In the genomic region with DNA sequence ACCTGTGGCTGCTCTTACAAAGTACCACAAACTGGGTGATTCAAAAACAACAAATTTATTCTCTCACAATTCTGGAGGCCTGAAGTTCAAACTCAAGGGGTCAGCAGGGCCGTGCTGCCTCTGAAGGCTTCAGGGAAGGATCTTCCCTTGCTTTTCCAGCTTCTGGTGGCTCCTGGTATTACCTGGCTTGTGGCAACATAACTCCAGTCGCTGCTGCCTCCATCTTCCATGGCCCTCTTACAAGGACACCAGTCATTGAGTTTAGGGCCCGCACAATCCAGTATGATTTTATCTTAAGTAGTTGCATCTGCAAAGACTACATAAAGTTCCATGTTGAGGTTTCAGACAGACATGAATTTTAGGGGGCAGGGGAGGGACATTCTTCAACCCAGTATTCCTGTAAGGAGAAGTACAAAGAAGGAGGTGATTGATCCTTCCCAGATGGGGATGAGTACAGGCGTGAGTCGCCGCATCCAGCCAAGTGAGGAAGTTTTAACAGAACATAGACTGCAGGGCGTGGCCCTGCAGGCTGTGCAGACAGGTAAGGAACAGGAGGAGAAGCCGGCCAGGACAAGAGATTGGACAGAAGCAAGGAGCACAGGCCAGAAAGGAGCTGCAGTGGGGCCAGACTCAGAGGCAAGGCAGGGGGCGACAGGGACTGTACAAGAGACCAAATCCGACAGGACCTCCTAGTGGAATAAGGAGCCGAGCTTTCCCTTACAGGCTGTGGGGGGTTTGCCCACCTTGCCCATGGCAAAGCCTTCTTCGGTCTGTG, we compare ENCODE assay signal across 15 cellular contexts. TPM values are rescaled to one million over a fixed set of nuclear protein-coding genes. Genes with fewer than 3 reads are reported as not detected.
DNase-seq lines count a peak whose midpoint lies in the region; ATAC-seq, FAIRE-seq and TF ChIP-seq lines count a peak whose summit lies in the region.
"Had no signal": no experiment of that assay in that cellular context is flagged by ENCODE, and none has a peak within 500 bp of the region (broad histone marks: within the 10 kb centered on the region; RNA-seq: fewer than 3 reads in every experiment).

No MANE protein-coding gene starts in this region.

- H3K9me3 ChIP-seq in RWPE2 (ENCODE audit: severe bottlenecking) (no peaks in the 10 kb centered on the region), small intestine (ENCODE audit: control insufficient read depth, low read depth) (no peaks in the 10 kb centered on the region), osteoblast (ENCODE audit: low read depth, low read length) (no peaks in the 10 kb centered on the region)

- H3K27me3 ChIP-seq in RWPE2 (ENCODE audit: insufficient read depth, poor library complexity, severe bottlenecking) (no peaks in the 10 kb centered on the region), foreskin keratinocyte (no peaks in the 10 kb centered on the region), small intestine (ENCODE audit: control insufficient read depth in 2 of 2, insufficient read depth in 2 of 2, low read length in 2 of 2) (no peaks in the 10 kb centered on the region), osteoblast (ENCODE audit: insufficient read depth, low read length) (no peaks in the 10 kb centered on the region)

- TF ChIP-seq CTCF in HFFc6 (IDR thresholded peaks at IDR 0.05) = 0 out of 2 replicates have a peak, but pooled peaks have one; percentile 4
- TF ChIP-seq CTCF in RWPE2 (IDR thresholded peaks at IDR 0.05; ENCODE audit: poor library complexity, severe bottlenecking) = no peak
- TF ChIP-seq CTCF in foreskin keratinocyte (conservative IDR thresholded peaks at IDR 0.05) = no peak
- TF ChIP-seq CTCF in progenitor cell of endocrine pancreas (IDR thresholded peaks at IDR 0.05; ENCODE audit: unreplicated experiment) = no peak
- TF ChIP-seq CTCF in osteoblast (IDR thresholded peaks at IDR 0.05; ENCODE audit: extremely low read depth, low read depth, low read length) = no peak

- no peak overlapping the region for H2AFZ ChIP-seq in osteoblast (ENCODE audit: low read length)

- H3K36me3 ChIP-seq in RWPE2 (ENCODE audit: low read depth) = no peaks in the 10 kb centered on the region
- no peaks in the 10 kb centered on the region for H3K36me3 ChIP-seq in small intestine (ENCODE audit: control insufficient read depth in 2 of 2, insufficient read depth in 2 of 2, low read length in 2 of 2)
- no peaks in the 10 kb centered on the region for H3K36me3 ChIP-seq in osteoblast (ENCODE audit: insufficient read depth, low read length)

- H3K36me3 Mint-ChIP-seq in HFFc6 (ENCODE audit: low read depth) (peaks cover under 1% of the 10 kb centered on the region; the same call in 1 of the 2 replicates), progenitor cell of endocrine pancreas (ENCODE audit: insufficient read depth) (no peaks in the 10 kb centered on the region)

- no peak for DNase-seq in HFFc6
- DNase-seq in RWPE2 (ENCODE audit: low spot score) = no peak
- DNase-seq in foreskin keratinocyte = no peak
- DNase-seq in small intestine = peak; percentile 13
- no peak for DNase-seq in progenitor cell of endocrine pancreas (ENCODE audit: low spot score, unreplicated experiment)
- DNase-seq in NCI-H1105 (lab: John Stamatoyannopoulos, UW) = no peak
- DNase-seq in osteoblast (ENCODE audit: insufficient read length, low spot score, missing footprints) = no peak
- DNase-seq: CD8-positive, alpha-beta memory T cell; MM.1S; NCI-H1417 treated with DMSO at 0.1 percent for 48 hours; NCI-H2081; NCI-H226; NCI-H526 treated with DMSO at 0.1 percent for 48 hours; NK-92 treated with Interleukin-12 subunit alpha and Interleukin-12 subunit beta, amount 100 ng/mL, for 24 hours; OCI-M1 had no signal

- H3K4me2 ChIP-seq in osteoblast (ENCODE audit: insufficient read depth, low read length) = no peak overlapping the region

- H3K4me1 Mint-ChIP-seq in HFFc6 (ENCODE audit: low read depth) = peaks cover 50% of the 10 kb centered on the region
- peaks cover 7% of the 10 kb centered on the region for H3K4me1 Mint-ChIP-seq in progenitor cell of endocrine pancreas (ENCODE audit: low read depth)

- H3K27me3 Mint-ChIP-seq in HFFc6 (ENCODE audit: insufficient read depth) (no peaks in the 10 kb centered on the region), progenitor cell of endocrine pancreas (peaks cover 3% of the 10 kb centered on the region)

- H4K20me1 ChIP-seq in osteoblast (ENCODE audit: insufficient read depth, low read length) = no peaks in the 10 kb centered on the region

- H3K27ac ChIP-seq in RWPE2 (ENCODE audit: poor library complexity, severe bottlenecking) (peak overlapping the region; percentile 96), foreskin keratinocyte (peak overlapping the region; percentile 88), small intestine (ENCODE audit: low read depth in 1 of 2, low read length in 1 of 2) (no peak overlapping the region), osteoblast (ENCODE audit: low read depth, low read length) (no peak overlapping the region)

- H3K27ac Mint-ChIP-seq in HFFc6 (no peak overlapping the region), progenitor cell of endocrine pancreas (no peak overlapping the region)
- H3K27ac Mint-ChIP-seq: CD8-positive, alpha-beta memory T cell had no signal

- 62 to 78% (median 71%) methylated on average over 11 to 12 of the region's 12 CpGs for WGBS in small intestine, 3 donors

- H3K4me1 ChIP-seq in RWPE2 (ENCODE audit: insufficient read depth, poor library complexity, severe bottlenecking) (peaks cover 56% of the 10 kb centered on the region), foreskin keratinocyte (peaks cover 33% of the 10 kb centered on the region), small intestine (ENCODE audit: control insufficient read depth in 2 of 2, insufficient read depth in 1 of 2, low read depth in 1 of 2, low read length in 1 of 2) (peaks cover 3 to 11% of the 10 kb centered on the region in 2 donors), osteoblast (ENCODE audit: insufficient read depth, low read length) (peaks cover 37% of the 10 kb centered on the region)

- H3K4me3 Mint-ChIP-seq in HFFc6 (no peak overlapping the region), progenitor cell of endocrine pancreas (ENCODE audit: low read depth) (no peak overlapping the region)
- H3K4me3 Mint-ChIP-seq: CD8-positive, alpha-beta memory T cell had no signal

- ATAC-seq in RWPE2 (ENCODE audit: low read depth) (peak; percentile 32; the same call in 2 of the 3 replicates), foreskin keratinocyte (peak; percentile 23)

- H3K4me3 ChIP-seq in RWPE2 (ENCODE audit: severe bottlenecking) (no peak overlapping the region), small intestine (ENCODE audit: low read depth in 1 of 2, low read length in 2 of 2) (no peak overlapping the region), osteoblast (ENCODE audit: insufficient read depth, low read length) (no peak overlapping the region)

- FAIRE-seq in small intestine (lab: Jason Lieb, UNC) = no peak

- H3K79me2 ChIP-seq in osteoblast (ENCODE audit: insufficient read depth, low read length) = no peaks in the 10 kb centered on the region

- H3K9me3 Mint-ChIP-seq in HFFc6 (peaks cover under 1% of the 10 kb centered on the region; the same call in 1 of the 2 replicates), progenitor cell of endocrine pancreas (ENCODE audit: low read depth) (no peaks in the 10 kb centered on the region)

RNA-seq across cellular contexts. Expression of gene BZW1, which starts 44.4 kb away (rescaled TPM):
- 100 to 1,000 TPM; 318 to 459 (median 409) TPM for total RNA-seq in HFFc6 (2021; fragmentation: NEBNext Ultra II Directional; extraction: Animal tissue kit (Norgen Biotek cat#: 25700))
- total RNA-seq in foreskin keratinocyte (389 and 399 TPM in 2 replicates), progenitor cell of endocrine pancreas (246 and 248 TPM in 2 replicates), osteoblast (590 and 597 TPM in 2 replicates)
- polyA plus RNA-seq in foreskin keratinocyte (97.3 and 119 TPM in 2 replicates), small intestine (10 to 100 TPM; 50.8 to 77.3 (median 70.4) TPM)

Comparison
In these comparisons a context has a peak if more than half of its experiments do, and no peak if none do; other contexts are left out.
1. H3K27ac ChIP-seq: peak in RWPE2 (single experiment) and foreskin keratinocyte (single experiment); none in small intestine (0 of 2) and osteoblast (single experiment).